In genomic region chr7:75735581-75736350, GRCh38 we compare ENCODE assay signal across 20 cellular contexts. TPM values are rescaled to one million over a fixed set of nuclear protein-coding genes. Genes with fewer than 3 reads are reported as not detected.
A peak's percentile ranks its signal among the peaks of the same experiment; 100 is the strongest.
DNase-seq lines count a peak whose midpoint lies in the region; ATAC-seq, FAIRE-seq and TF ChIP-seq lines count a peak whose summit lies in the region.
"Had no signal": no experiment of that assay in that cellular context is flagged by ENCODE, and none has a peak within 500 bp of the region (broad histone marks: within the 10 kb centered on the region; RNA-seq: fewer than 3 reads in every experiment).

No MANE protein-coding gene starts in this region.

- H3K4me2 ChIP-seq in HepG2 (ENCODE audit: low read depth, low read length): no peak overlapping the region
- H3K4me2 ChIP-seq: BLaER1 had no signal

- in situ Hi-C loops in HepG2 (cut with HindIII; ENCODE audit: extremely low pct_ligation_motif_present, low pct_unique_long_range_greater_than_20kb): no loop called here

- POLR2A ChIA-PET in HepG2 (lab: Yijun Ruan, JAX): no interaction called here

- no peaks in the 10 kb centered on the region for H3K79me2 ChIP-seq in HepG2 (ENCODE audit: insufficient read depth, low read length)

- H3K9me3 ChIP-seq in HepG2 (ENCODE audit: low read length): no peaks in the 10 kb centered on the region
- H3K9me3 ChIP-seq in right lobe of liver: no peaks in the 10 kb centered on the region
- H3K9me3 ChIP-seq: BLaER1, HAP-1 had no signal

- DNase-seq in HepG2 (ENCODE audit: low spot score) (no peak), right lobe of liver (no peak), osteocyte (ENCODE audit: extremely low spot score, unreplicated experiment) (no peak), chondrocyte (ENCODE audit: low spot score) (no peak), inferior parietal cortex (ENCODE audit: extremely low spot score) (no peak), ecto neural progenitor cell (ENCODE audit: low spot score) (no peak)
- DNase-seq in central memory CD8-positive, alpha-beta T cell (ENCODE audit: low spot score in 2 of 2): no peak
- DNase-seq: Calu3; CD8-positive, alpha-beta T cell; DMS79 treated with DMSO at 0.1 percent for 48 hours; GF-D8; HFFc6; KBM-7 had no signal

- H3K27me3 Mint-ChIP-seq in central memory CD8-positive, alpha-beta T cell: no peaks in the 10 kb centered on the region
- H3K27me3 Mint-ChIP-seq in osteocyte (ENCODE audit: unreplicated experiment) (peaks cover under 1% of the 10 kb centered on the region), chondrocyte (ENCODE audit: low read depth) (no peaks in the 10 kb centered on the region)

- H3K27ac ChIP-seq in HepG2 (ENCODE audit: extremely low read length, insufficient read depth, low read length) (no peak overlapping the region), right lobe of liver (no peak overlapping the region)
- H3K27ac ChIP-seq: 22Rv1, BLaER1 had no signal

- TF ChIP-seq POLR2A in HepG2 (IDR thresholded peaks at IDR 0.05; ENCODE audit: insufficient read depth in 1 of 2, low read depth in 2 of 2, low read length in 2 of 2): no peak
- no peak for TF ChIP-seq POLR2A in right lobe of liver (IDR thresholded peaks at IDR 0.05)

- BruUV-seq in HepG2 (replicated peaks; lab: Mats Ljungman, UMichigan): no TSS peak

- peaks cover 5% of the 10 kb centered on the region for H3K36me3 Mint-ChIP-seq in central memory CD8-positive, alpha-beta T cell (ENCODE audit: insufficient read depth)
- peaks cover 2% of the 10 kb centered on the region for H3K36me3 Mint-ChIP-seq in osteocyte (ENCODE audit: unreplicated experiment)
- H3K36me3 Mint-ChIP-seq in chondrocyte (ENCODE audit: low read depth): no peaks in the 10 kb centered on the region

- intact Hi-C loops in HepG2 (cut with micrococcal nuclease; ENCODE audit: unreplicated experiment): no loop called here
- intact Hi-C loops in right lobe of liver (cut with DNase I): no loop called here

- TF ChIP-seq RAD21 in HepG2 (CRISPR knock-in tag; IDR thresholded peaks at IDR 0.05): no peak

- 98% methylated on average over 9 of the region's 9 CpGs for WGBS in HepG2 (ENCODE audit: low lambda C conversion rate)
- 90% methylated on average over 9 of the region's 9 CpGs for WGBS in right lobe of liver (ENCODE audit: insufficient coverage, low coverage, low lambda C conversion rate, missing lambda C conversion rate)

- no peaks in the 10 kb centered on the region for H3K9me3 Mint-ChIP-seq in central memory CD8-positive, alpha-beta T cell
- H3K9me3 Mint-ChIP-seq in osteocyte (ENCODE audit: unreplicated experiment) (no peaks in the 10 kb centered on the region), chondrocyte (ENCODE audit: low read depth) (no peaks in the 10 kb centered on the region)
- H3K9me3 Mint-ChIP-seq: CD8-positive, alpha-beta T cell; HFFc6 had no signal

- H3K4me1 ChIP-seq in HepG2 (ENCODE audit: insufficient read depth, low read length): peaks cover 31% of the 10 kb centered on the region
- peaks cover 0 to 5% (median 0%) of the 10 kb centered on the region in 4 donors for H3K4me1 ChIP-seq in right lobe of liver

- FAIRE-seq in HepG2 (lab: Jason Lieb, UNC): no peak
- FAIRE-seq: GM19239 had no signal

- no peak overlapping the region for H3K4me3 Mint-ChIP-seq in central memory CD8-positive, alpha-beta T cell
- no peak overlapping the region for H3K4me3 Mint-ChIP-seq in osteocyte (ENCODE audit: unreplicated experiment)
- H3K4me3 Mint-ChIP-seq in chondrocyte (ENCODE audit: unreplicated experiment): no peak overlapping the region
- H3K4me3 Mint-ChIP-seq: CD14-positive monocyte; CD8-positive, alpha-beta T cell had no signal

- no peaks in the 10 kb centered on the region; a peak in 1 of 5 replicates for H3K27me3 ChIP-seq in HepG2 (ENCODE audit: control insufficient read depth in 1 of 2, insufficient read depth in 2 of 2, low read length in 2 of 2)
- no peaks in the 10 kb centered on the region for H3K27me3 ChIP-seq in right lobe of liver
- H3K27me3 ChIP-seq: BLaER1 had no signal

- H3K4me1 Mint-ChIP-seq in central memory CD8-positive, alpha-beta T cell: peaks cover 34% of the 10 kb centered on the region
- H3K4me1 Mint-ChIP-seq in osteocyte (ENCODE audit: unreplicated experiment) (peaks cover 64% of the 10 kb centered on the region), chondrocyte (ENCODE audit: low read depth) (peaks cover 55% of the 10 kb centered on the region)

- no peak overlapping the region for H3K9ac ChIP-seq in HepG2 (ENCODE audit: insufficient read depth, low read depth, low read length)
- H3K9ac ChIP-seq: BLaER1 had no signal

- H3K27ac Mint-ChIP-seq in central memory CD8-positive, alpha-beta T cell (ENCODE audit: low read depth): peak overlapping the region; percentile 75
- H3K27ac Mint-ChIP-seq in osteocyte (ENCODE audit: unreplicated experiment) (peak overlapping the region; percentile 27), chondrocyte (ENCODE audit: unreplicated experiment) (no peak overlapping the region)
- H3K27ac Mint-ChIP-seq: CD14-positive monocyte; CD8-positive, alpha-beta T cell had no signal

- no peak overlapping the region for H3K4me3 ChIP-seq in HepG2 (replicated peaks in 1 of 3; ENCODE audit: insufficient read depth in 1 of 3, low read depth in 2 of 3, low read length in 3 of 3)
- H3K4me3 ChIP-seq in right lobe of liver: no peak overlapping the region
- H3K4me3 ChIP-seq: BLaER1, GM23248, HAP-1 had no signal

- H3K36me3 ChIP-seq in HepG2 (replicated peaks in 1 of 2; ENCODE audit: control insufficient read depth in 1 of 2, insufficient read depth in 2 of 2, low read length in 2 of 2) (no peaks in the 10 kb centered on the region), right lobe of liver (no peaks in the 10 kb centered on the region)
- H3K36me3 ChIP-seq: HAP-1 had no signal

- ATAC-seq in HepG2 (no peak), right lobe of liver (no peak)
- ATAC-seq in central memory CD8-positive, alpha-beta T cell (replicated peaks; ENCODE audit: extremely low read depth, poor library complexity, severe bottlenecking): no peak
- ATAC-seq: CD8-positive, alpha-beta T cell had no signal

- CTCF ChIA-PET in HepG2 (lab: Yijun Ruan, JAX; ENCODE audit: low intra/inter-chr PET ratio, low total read pairs): no interaction called here

- no peaks in the 10 kb centered on the region for H4K20me1 ChIP-seq in HepG2 (ENCODE audit: insufficient read depth, low read length)

- TF ChIP-seq CTCF in HepG2 (CRISPR knock-in tag; IDR thresholded peaks at IDR 0.05): no peak
- no peak for TF ChIP-seq CTCF in right lobe of liver (IDR thresholded peaks at IDR 0.05)
- TF ChIP-seq CTCF in osteocyte (IDR thresholded peaks at IDR 0.05): no peak
- no peak for TF ChIP-seq CTCF in chondrocyte (IDR thresholded peaks at IDR 0.05)

- no peak overlapping the region for H2AFZ ChIP-seq in HepG2 (ENCODE audit: low read length)
- H2AFZ ChIP-seq: GM23248 had no signal

- no peak for TF ChIP-seq EP300 in HepG2 (IDR thresholded peaks at IDR 0.05; ENCODE audit: low read depth in 2 of 2, low read length in 2 of 2)
- TF ChIP-seq EP300 in HepG2 (CRISPR knock-in tag; IDR thresholded peaks at IDR 0.05; ENCODE audit: borderline replicate concordance): no peak

RNA-seq across cellular contexts. Expression of gene HIP1, which starts 3.0 kb away (rescaled TPM):
- total RNA-seq in HepG2 (2016; rRNA removed; fragmentation: Illumina TruSeq; extraction: Trizol) (4.5 and 8.6 TPM in 2 replicates), right lobe of liver (10 to 100 TPM; 17.6 to 23.0 (median 18.8) TPM), osteocyte (55.3 and 62.0 TPM in 2 replicates), chondrocyte (45.0 to 87.6 TPM (median 46.6 TPM) in 3 replicates)
- total RNA-seq in HepG2 (2016; cell fraction: cytosol; rRNA removed; fragmentation: Illumina TruSeq; extraction: Trizol; ENCODE audit: low read depth): 1.3 TPM in 2 replicates
- total RNA-seq in HepG2 (2016; cell fraction: insoluble cytoplasmic fraction; rRNA removed; fragmentation: Illumina TruSeq; extraction: Trizol): 4.2 and 4.3 TPM in 2 replicates
- total RNA-seq in HepG2 (2016; cell fraction: membrane; rRNA removed; fragmentation: Illumina TruSeq; extraction: Trizol): 1.5 and 2.5 TPM in 2 replicates
- 4.3 and 7.1 TPM in 2 replicates for total RNA-seq in HepG2 (2016; cell fraction: nucleus; rRNA removed; fragmentation: Illumina TruSeq; extraction: Trizol)
- 6.2 TPM in 2 replicates for polyA plus RNA-seq in HepG2 (2011; rRNA removed)
- polyA plus RNA-seq in HepG2 (2011; cell fraction: cytosol; rRNA removed): 4.0 and 5.3 TPM in 2 replicates
- polyA plus RNA-seq in HepG2 (2011; cell fraction: nucleus; rRNA removed): 5.9 and 7.6 TPM in 2 replicates
- 3.9 and 4.2 TPM in 2 replicates for polyA plus RNA-seq in HepG2 (2012)
- polyA plus RNA-seq in HepG2 (2016; cell fraction: cytosol; fragmentation: Illumina TruSeq; extraction: Trizol; ENCODE audit: low read depth): 1.1 and 1.5 TPM in 2 replicates
- 3.4 and 4.0 TPM in 2 replicates for polyA plus RNA-seq in HepG2 (2016; cell fraction: insoluble cytoplasmic fraction; fragmentation: Illumina TruSeq; extraction: Trizol; ENCODE audit: low read depth)
- polyA plus RNA-seq in HepG2 (2016; cell fraction: membrane; fragmentation: Illumina TruSeq; extraction: Trizol; ENCODE audit: low read depth): 1.0 and 1.9 TPM in 2 replicates
- 5.3 and 6.5 TPM in 2 replicates for polyA plus RNA-seq in HepG2 (2016; cell fraction: nucleus; fragmentation: Illumina TruSeq; extraction: Trizol; ENCODE audit: insufficient read depth, low read depth)
- polyA minus RNA-seq in HepG2 (2011; rRNA and poly(A)+ RNA removed; ENCODE audit: low replicate concordance): 20.5 and 48.7 TPM in 2 replicates
- 5.5 and 6.4 TPM in 2 replicates for polyA minus RNA-seq in HepG2 (2011; cell fraction: cytosol; rRNA and poly(A)+ RNA removed)
- polyA minus RNA-seq in HepG2 (2011; cell fraction: nucleus; rRNA and poly(A)+ RNA removed): 11.1 and 11.6 TPM in 2 replicates

RNA-seq across cellular contexts. Expression of gene CCL26, which starts 36.2 kb away (rescaled TPM):
- total RNA-seq in HepG2 (2016; rRNA removed; fragmentation: Illumina TruSeq; extraction: Trizol) (not detected in 2 replicates), right lobe of liver (not detected), osteocyte (not detected in 2 replicates), chondrocyte (not detected in 3 replicates)
- total RNA-seq in HepG2 (2016; cell fraction: cytosol; rRNA removed; fragmentation: Illumina TruSeq; extraction: Trizol; ENCODE audit: low read depth): not detected in 2 replicates
- total RNA-seq in HepG2 (2016; cell fraction: insoluble cytoplasmic fraction; rRNA removed; fragmentation: Illumina TruSeq; extraction: Trizol): 0.26 TPM in 1 of 2 replicates, not detected in the other
- not detected in 2 replicates for total RNA-seq in HepG2 (2016; cell fraction: membrane; rRNA removed; fragmentation: Illumina TruSeq; extraction: Trizol)
- total RNA-seq in HepG2 (2016; cell fraction: nucleus; rRNA removed; fragmentation: Illumina TruSeq; extraction: Trizol): not detected in 2 replicates
- 0.16 TPM in 2 replicates for polyA plus RNA-seq in HepG2 (2011; rRNA removed)
- not detected in 2 replicates for polyA plus RNA-seq in HepG2 (2011; cell fraction: cytosol; rRNA removed)
- polyA plus RNA-seq in HepG2 (2011; cell fraction: nucleus; rRNA removed): not detected in 2 replicates
- polyA plus RNA-seq in HepG2 (2012): not detected in 2 replicates
- polyA plus RNA-seq in HepG2 (2016; cell fraction: cytosol; fragmentation: Illumina TruSeq; extraction: Trizol; ENCODE audit: low read depth): not detected in 2 replicates
- not detected in 2 replicates for polyA plus RNA-seq in HepG2 (2016; cell fraction: insoluble cytoplasmic fraction; fragmentation: Illumina TruSeq; extraction: Trizol; ENCODE audit: low read depth)
- polyA plus RNA-seq in HepG2 (2016; cell fraction: membrane; fragmentation: Illumina TruSeq; extraction: Trizol; ENCODE audit: low read depth): not detected in 2 replicates
- not detected in 2 replicates for polyA plus RNA-seq in HepG2 (2016; cell fraction: nucleus; fragmentation: Illumina TruSeq; extraction: Trizol; ENCODE audit: insufficient read depth, low read depth)
- polyA minus RNA-seq in HepG2 (2011; rRNA and poly(A)+ RNA removed; ENCODE audit: low replicate concordance): 2.8 TPM in 1 of 2 replicates, not detected in the other
- polyA minus RNA-seq in HepG2 (2011; cell fraction: cytosol; rRNA and poly(A)+ RNA removed): not detected in 2 replicates
- not detected in 2 replicates for polyA minus RNA-seq in HepG2 (2011; cell fraction: nucleus; rRNA and poly(A)+ RNA removed)
- total RNA-seq: Calu3; CD8-positive, alpha-beta T cell; GM23248 had no signal
- polyA plus RNA-seq: AG04450, CD14-positive monocyte had no signal
